In genomic region chr9:134418354-134418753, GRCh38 we compare ENCODE assay signal across 21 cellular contexts.
"Had no signal": no experiment of that assay in that cellular context is flagged by ENCODE, and none has a peak within 500 bp of the region (broad histone marks: within the 10 kb centered on the region; RNA-seq: fewer than 3 reads in every experiment).

No MANE protein-coding gene starts in this region.

- H3K9me3 Mint-ChIP-seq: activated T-helper 17 cell treated with anti-CD3 and anti-CD28 coated beads, Interleukin-2, amount 50 U/mL, for 72 hours; neural crest cell had no signal

- ATAC-seq: activated CD4-positive, CD25-positive, alpha-beta regulatory T cell treated with anti-CD3 and anti-CD28 coated beads, Interleukin-2, amount 50 U/mL, for 24 hours; activated T-helper 17 cell treated with anti-CD3 and anti-CD28 coated beads, Interleukin-2, amount 50 U/mL, for 72 hours; pancreas; upper lobe of right lung had no signal

- H3K4me2 ChIP-seq: hepatocyte had no signal

- FAIRE-seq: kidney, pancreas had no signal

- H3K27me3 Mint-ChIP-seq: activated T-helper 17 cell treated with anti-CD3 and anti-CD28 coated beads, Interleukin-2, amount 50 U/mL, for 72 hours had no signal

- H3K27ac Mint-ChIP-seq: activated T-helper 17 cell treated with anti-CD3 and anti-CD28 coated beads, Interleukin-2, amount 50 U/mL, for 72 hours had no signal

- H2AFZ ChIP-seq: hepatocyte had no signal

- H3K27me3 ChIP-seq: ascending aorta, breast epithelium, hepatocyte, pancreas, upper lobe of right lung had no signal

- H3K4me3 Mint-ChIP-seq: activated T-helper 17 cell treated with anti-CD3 and anti-CD28 coated beads, Interleukin-2, amount 50 U/mL, for 72 hours; neural crest cell had no signal

- H3K36me3 ChIP-seq: breast epithelium, pancreas had no signal

- H3K4me3 ChIP-seq: ascending aorta, breast epithelium, hepatocyte, lung, pancreas, SK-N-MC, upper lobe of right lung had no signal

- H3K9me3 ChIP-seq: ascending aorta, breast epithelium, pancreas, upper lobe of right lung had no signal

- H3K4me1 ChIP-seq: pancreas had no signal

- H3K4me1 Mint-ChIP-seq: activated T-helper 17 cell treated with anti-CD3 and anti-CD28 coated beads, Interleukin-2, amount 50 U/mL, for 72 hours; neural crest cell had no signal

- DNase-seq: activated CD4-positive, alpha-beta T cell treated with anti-CD3 and anti-CD28 coated beads, Interleukin-2, amount 50 U/mL, for 1 hour; activated naive CD4-positive, alpha-beta T cell treated with Interleukin-2 at 50 U/mL for 16 hours; activated T-cell treated with anti-CD3 and anti-CD28 coated beads for 4 hours; erythroblast; kidney; midbrain; pancreas; stimulated activated CD4-positive, alpha-beta T cell treated with anti-CD3 and anti-CD28 coated beads, Interleukin-15, amount 100 ng/mL, for 24 hours; stimulated activated CD4-positive, alpha-beta T cell treated with anti-CD3 and anti-CD28 coated beads, Interleukin-4, amount 100 ng/mL, for 24 hours; stimulated activated CD8-positive, alpha-beta memory T cell treated with anti-CD3 and anti-CD28 coated beads, Interleukin-4, amount 100 ng/mL, for 48 hours; stimulated activated naive CD4-positive, alpha-beta T cell treated with Interleukin-2 at 50 U/mL for 16 hours; T-helper 9 cell; upper lobe of right lung had no signal

- H3K27ac ChIP-seq: ascending aorta, hepatocyte, pancreas, upper lobe of right lung had no signal
